19 cellular contexts compared by ENCODE assay signal in the genomic region with DNA sequence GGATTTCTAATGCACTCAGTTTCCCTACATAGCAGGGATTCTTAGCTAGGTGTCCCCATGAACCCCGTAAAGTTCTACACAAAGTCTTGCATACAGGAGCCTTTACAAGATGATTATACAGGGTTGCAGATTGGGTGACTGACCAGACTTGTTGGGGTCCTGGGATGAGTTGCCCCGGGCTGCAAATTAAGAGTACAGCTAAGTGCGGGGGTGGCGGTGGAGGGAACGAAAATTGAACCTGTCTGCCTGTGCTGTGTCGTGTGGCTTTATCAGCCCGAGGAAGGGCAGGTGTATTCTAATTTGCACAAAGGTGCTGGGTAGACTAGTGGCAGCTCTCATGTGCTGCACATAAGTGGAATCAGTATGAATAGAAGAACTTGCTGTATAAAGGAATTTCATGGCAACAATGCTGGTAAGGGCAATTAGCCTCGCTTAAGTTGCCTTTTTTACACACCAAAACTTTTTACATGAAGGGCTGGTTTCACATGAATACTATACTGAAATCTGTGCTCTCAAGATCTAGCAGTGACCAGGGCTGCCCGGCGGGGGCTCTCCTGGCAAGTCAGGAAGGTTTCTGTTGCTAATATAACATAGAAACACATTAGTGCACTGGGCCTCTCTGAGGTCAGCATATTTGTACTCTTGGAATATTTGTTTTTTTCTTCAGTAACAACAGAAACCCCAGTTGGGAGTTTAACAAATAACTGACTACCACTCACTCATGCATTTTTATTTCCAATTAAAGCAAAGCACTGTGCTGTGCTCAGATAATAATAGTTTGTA. TPM values are rescaled to one million over a fixed set of nuclear protein-coding genes. Genes with fewer than 3 reads are reported as not detected.
A peak's percentile ranks its signal among the peaks of the same experiment; 100 is the strongest.
DNase-seq lines count a peak whose midpoint lies in the region; ATAC-seq and TF ChIP-seq lines count a peak whose summit lies in the region.
"Had no signal": no experiment of that assay in that cellular context is flagged by ENCODE, and none has a peak within 500 bp of the region (broad histone marks: within the 10 kb centered on the region; RNA-seq: fewer than 3 reads in every experiment).

No MANE protein-coding gene starts in this region.

- no peaks in the 10 kb centered on the region for H3K9me3 Mint-ChIP-seq in stimulated activated naive CD8-positive, alpha-beta T cell treated with anti-CD3 and anti-CD28 coated beads, Interleukin-15, Interleukin-2, amounts not matched to agents 100 ng/mL and 50 ng/mL, for 24 hours
- H3K9me3 Mint-ChIP-seq in activated T-helper 17 cell treated with anti-CD3 and anti-CD28 coated beads, Interleukin-2, amount 50 U/mL, for 72 hours, result no peaks in the 10 kb centered on the region
- H3K9me3 Mint-ChIP-seq in naive thymus-derived CD4-positive, alpha-beta T cell, result no peaks in the 10 kb centered on the region
- no peaks in the 10 kb centered on the region for H3K9me3 Mint-ChIP-seq in type B pancreatic cell

- no peaks in the 10 kb centered on the region for H3K27me3 Mint-ChIP-seq in stimulated activated naive CD8-positive, alpha-beta T cell treated with anti-CD3 and anti-CD28 coated beads, Interleukin-15, Interleukin-2, amounts not matched to agents 100 ng/mL and 50 ng/mL, for 24 hours
- H3K27me3 Mint-ChIP-seq in activated T-helper 17 cell treated with anti-CD3 and anti-CD28 coated beads, Interleukin-2, amount 50 U/mL, for 72 hours, result no peaks in the 10 kb centered on the region
- no peaks in the 10 kb centered on the region for H3K27me3 Mint-ChIP-seq in naive thymus-derived CD4-positive, alpha-beta T cell
- no peaks in the 10 kb centered on the region for H3K27me3 Mint-ChIP-seq in type B pancreatic cell

- CTCF ChIA-PET in naive thymus-derived CD4-positive, alpha-beta T cell (lab: Charles Lee), result interaction anchor here (1.0 to 1.8 kb wide), 3 partner anchors 10 to 490 kb away, joined by 3 to 6 read pairs (median 5); no protein-coding TSS in a partner anchor

- H3K4me1 ChIP-seq in naive thymus-derived CD4-positive, alpha-beta T cell (ENCODE audit: control insufficient read depth in 2 of 2, insufficient read depth in 2 of 2, low read length in 2 of 2), result no peaks in the 10 kb centered on the region
- H3K4me1 ChIP-seq in transverse colon, result no peaks in the 10 kb centered on the region
- H3K4me1 ChIP-seq: adrenal gland had no signal

- no peak for ATAC-seq in stimulated activated naive CD8-positive, alpha-beta T cell treated with anti-CD3 and anti-CD28 coated beads, Interleukin-15, Interleukin-2, amounts not matched to agents 100 U/mL and 50 U/mL, for 24 hours
- no peak for ATAC-seq in activated T-helper 17 cell treated with anti-CD3 and anti-CD28 coated beads, Interleukin-2, amount 50 U/mL, for 72 hours (replicated peaks)
- no peak for ATAC-seq in naive thymus-derived CD4-positive, alpha-beta T cell

- POLR2A ChIA-PET in naive thymus-derived CD4-positive, alpha-beta T cell (lab: Charles Lee), result interaction anchor here (1.3 kb wide), 1 partner anchor 47 kb away, joined by 3 read pairs; no protein-coding TSS in a partner anchor

- H3K4me3 ChIP-seq in naive thymus-derived CD4-positive, alpha-beta T cell (ENCODE audit: low read length), result no peak overlapping the region
- no peak overlapping the region for H3K4me3 ChIP-seq in transverse colon
- H3K4me3 ChIP-seq: adrenal gland, MG63, testis had no signal

- H3K9me3 ChIP-seq in naive thymus-derived CD4-positive, alpha-beta T cell (ENCODE audit: control insufficient read depth in 2 of 3, low read length in 3 of 3), result no peaks in the 10 kb centered on the region
- H3K9me3 ChIP-seq in transverse colon, result no peaks in the 10 kb centered on the region
- H3K9me3 ChIP-seq: adrenal gland, MG63, testis had no signal

- H3K27ac ChIP-seq in naive thymus-derived CD4-positive, alpha-beta T cell (ENCODE audit: low read depth, low read length), result no peak overlapping the region
- no peak overlapping the region for H3K27ac ChIP-seq in transverse colon
- H3K27ac ChIP-seq: adrenal gland, testis had no signal

- WGBS in transverse colon (ENCODE audit: low coverage in 1 of 2), 2 donors, result 90 to 100% methylated on average over 1 to 10 of the region's 10 CpGs

- no peak overlapping the region for H3K4me3 Mint-ChIP-seq in stimulated activated naive CD8-positive, alpha-beta T cell treated with anti-CD3 and anti-CD28 coated beads, Interleukin-15, Interleukin-2, amounts not matched to agents 100 ng/mL and 50 ng/mL, for 24 hours
- no peak overlapping the region for H3K4me3 Mint-ChIP-seq in activated T-helper 17 cell treated with anti-CD3 and anti-CD28 coated beads, Interleukin-2, amount 50 U/mL, for 72 hours
- H3K4me3 Mint-ChIP-seq in naive thymus-derived CD4-positive, alpha-beta T cell, result no peak overlapping the region
- no peak overlapping the region for H3K4me3 Mint-ChIP-seq in type B pancreatic cell

- TF ChIP-seq POLR2A in transverse colon (IDR thresholded peaks at IDR 0.05), result no peak

- DNase-seq in stimulated activated naive CD8-positive, alpha-beta T cell treated with anti-CD3 and anti-CD28 coated beads, Interleukin-15, Interleukin-2, amounts not matched to agents 100 U/mL and 50 U/mL, for 24 hours, result no peak
- DNase-seq in naive thymus-derived CD4-positive, alpha-beta T cell, result no peak
- DNase-seq in type B pancreatic cell (ENCODE audit: extremely low spot score, unreplicated experiment) (no peak), LoVo (ENCODE audit: low spot score) (no peak), transverse colon (no peak), MV-4-11 (lab: John Stamatoyannopoulos, UW) (no peak)
- DNase-seq: activated CD4-positive, alpha-beta T cell treated with anti-CD3 and anti-CD28 coated beads for 48 hours; activated T-cell treated with anti-CD3 and anti-CD28 coated beads, Interleukin-2, amount 50 U/mL, for 1 hour; adrenal gland; cerebellar nuclear complex; mesendoderm; MG63; NCI-H1930; NCI-H524 treated with DMSO at 0.1 percent for 48 hours; stimulated activated CD4-positive, alpha-beta T cell treated with anti-CD3 and anti-CD28 coated beads, Interleukin-4, amount 100 ng/mL, for 1 hour; T1000; testis had no signal

- TF ChIP-seq CTCF in type B pancreatic cell (conservative IDR thresholded peaks at IDR 0.05) (no peak), transverse colon (IDR thresholded peaks at IDR 0.05) (no peak)

- peaks cover 80% of the 10 kb centered on the region for H3K36me3 Mint-ChIP-seq in stimulated activated naive CD8-positive, alpha-beta T cell treated with anti-CD3 and anti-CD28 coated beads, Interleukin-15, Interleukin-2, amounts not matched to agents 100 ng/mL and 50 ng/mL, for 24 hours (ENCODE audit: low read depth)
- H3K36me3 Mint-ChIP-seq in activated T-helper 17 cell treated with anti-CD3 and anti-CD28 coated beads, Interleukin-2, amount 50 U/mL, for 72 hours (ENCODE audit: low read depth), result peaks cover 100% of the 10 kb centered on the region
- peaks cover 0 to 57% (median 15%) of the 10 kb centered on the region in 5 donors for H3K36me3 Mint-ChIP-seq in naive thymus-derived CD4-positive, alpha-beta T cell
- H3K36me3 Mint-ChIP-seq in type B pancreatic cell, result peaks cover 30% of the 10 kb centered on the region

- peaks cover 28 to 93% (median 33%) of the 10 kb centered on the region in 3 experiments for H3K36me3 ChIP-seq in naive thymus-derived CD4-positive, alpha-beta T cell (ENCODE audit: control insufficient read depth in 2 of 3, insufficient read depth in 3 of 3, low read length in 3 of 3)
- H3K36me3 ChIP-seq in transverse colon, result peaks cover 0 to 43% (median 16%) of the 10 kb centered on the region in 4 donors

- H3K4me1 Mint-ChIP-seq in stimulated activated naive CD8-positive, alpha-beta T cell treated with anti-CD3 and anti-CD28 coated beads, Interleukin-15, Interleukin-2, amounts not matched to agents 100 ng/mL and 50 ng/mL, for 24 hours (ENCODE audit: low read depth), result peaks cover 20% of the 10 kb centered on the region
- H3K4me1 Mint-ChIP-seq in activated T-helper 17 cell treated with anti-CD3 and anti-CD28 coated beads, Interleukin-2, amount 50 U/mL, for 72 hours, result peaks cover 16% of the 10 kb centered on the region
- peaks cover 6 to 31% (median 27%) of the 10 kb centered on the region in 7 donors for H3K4me1 Mint-ChIP-seq in naive thymus-derived CD4-positive, alpha-beta T cell
- peaks cover 26% of the 10 kb centered on the region for H3K4me1 Mint-ChIP-seq in type B pancreatic cell (ENCODE audit: unreplicated experiment)

- in situ Hi-C loops in transverse colon (cut with MboI; ENCODE audit: low pct_ligation_motif_present in 1 of 4, low pct_unique_long_range_greater_than_20kb in 1 of 4, low sequenced_read_pairs in 3 of 4), result no loop called here

- H3K27me3 ChIP-seq in naive thymus-derived CD4-positive, alpha-beta T cell (ENCODE audit: control insufficient read depth in 2 of 2, insufficient read depth in 2 of 2, low read length in 2 of 2), result no peaks in the 10 kb centered on the region
- H3K27me3 ChIP-seq in transverse colon, result no peaks in the 10 kb centered on the region
- H3K27me3 ChIP-seq: adrenal gland, MG63, testis had no signal

- peak overlapping the region; percentile 40 for H3K27ac Mint-ChIP-seq in stimulated activated naive CD8-positive, alpha-beta T cell treated with anti-CD3 and anti-CD28 coated beads, Interleukin-15, Interleukin-2, amounts not matched to agents 100 ng/mL and 50 ng/mL, for 24 hours
- peak overlapping the region; percentile 69 for H3K27ac Mint-ChIP-seq in activated T-helper 17 cell treated with anti-CD3 and anti-CD28 coated beads, Interleukin-2, amount 50 U/mL, for 72 hours
- H3K27ac Mint-ChIP-seq in naive thymus-derived CD4-positive, alpha-beta T cell, result peak overlapping the region in 8 of 9 donors; percentile 29 to 89 (median 70)
- peak overlapping the region; percentile 41 for H3K27ac Mint-ChIP-seq in type B pancreatic cell

- intact Hi-C loops in naive thymus-derived CD4-positive, alpha-beta T cell (cut with micrococcal nuclease), result no loop called here
- intact Hi-C loops in transverse colon (cut with DNase I; ENCODE audit: low total_unique reads), result no loop called here

- TF ChIP-seq EP300 in transverse colon (IDR thresholded peaks at IDR 0.05; ENCODE audit: low read depth), result no peak

RNA-seq across cellular contexts. Expression of a gene that starts 50.7 kb away (rescaled TPM):
- total RNA-seq in activated T-helper 17 cell treated with anti-CD3 and anti-CD28 coated beads, Interleukin-2, amount 50 U/mL, for 72 hours, result 100 to 1,000 TPM; 156 to 173 TPM
- 100 to 1,000 TPM; 179 to 326 (median 208) TPM for total RNA-seq in naive thymus-derived CD4-positive, alpha-beta T cell
- 10 to 100 TPM; 62.6 to 85.7 TPM for polyA plus RNA-seq in naive thymus-derived CD4-positive, alpha-beta T cell
- total RNA-seq in type B pancreatic cell (ENCODE audit: low replicate concordance) (16.8 and 32.8 TPM in 2 replicates), transverse colon (10 to 100 TPM in 3 of 4 donors, 1 to 10 TPM in 1; 4.6 to 44.9 (median 14.1) TPM)

RNA-seq across cellular contexts. Expression of a gene that starts 51.7 kb away (rescaled TPM):
- 10 to 100 TPM; 53.5 to 63.9 TPM for total RNA-seq in activated T-helper 17 cell treated with anti-CD3 and anti-CD28 coated beads, Interleukin-2, amount 50 U/mL, for 72 hours
- 10 to 100 TPM; 80.9 to 91.1 (median 85.0) TPM for total RNA-seq in naive thymus-derived CD4-positive, alpha-beta T cell
- polyA plus RNA-seq in naive thymus-derived CD4-positive, alpha-beta T cell, result 10 to 100 TPM; 34.5 to 47.3 TPM
- total RNA-seq in type B pancreatic cell (ENCODE audit: low replicate concordance) (88.6 and 98.2 TPM in 2 replicates), transverse colon (10 to 100 TPM; 29.9 to 58.0 (median 38.5) TPM)
